13 cellular contexts compared by ENCODE assay signal in the genomic region with DNA sequence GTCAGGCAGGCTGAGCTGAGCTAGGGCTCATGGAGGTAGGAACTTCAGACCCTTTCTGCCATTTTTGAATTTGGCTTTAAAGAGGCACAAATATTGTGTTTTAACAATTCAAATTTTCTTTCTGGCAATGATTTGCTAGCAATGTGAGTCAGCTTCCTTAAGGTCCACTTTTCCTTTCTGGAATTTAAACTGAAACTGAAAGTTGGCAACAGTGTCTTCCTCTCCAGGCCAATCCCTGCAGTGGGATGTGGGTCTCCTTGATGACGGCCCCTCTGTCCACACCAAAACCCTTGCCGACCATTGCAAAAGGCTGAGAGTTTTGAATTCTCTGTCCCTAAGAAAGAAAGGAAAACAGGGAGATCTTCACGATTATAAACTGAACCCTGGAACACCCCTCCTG. TPM values are rescaled to one million over a fixed set of nuclear protein-coding genes. Genes with fewer than 3 reads are reported as not detected.
A peak's percentile ranks its signal among the peaks of the same experiment; 100 is the strongest.
DNase-seq lines count a peak whose midpoint lies in the region; ATAC-seq and TF ChIP-seq lines count a peak whose summit lies in the region.
"Had no signal": no experiment of that assay in that cellular context is flagged by ENCODE, and none has a peak within 500 bp of the region (broad histone marks: within the 10 kb centered on the region; RNA-seq: fewer than 3 reads in every experiment).

No MANE protein-coding gene starts in this region.

- DNase-seq in AG10803 (ENCODE audit: low read depth) (peak; percentile 49), RWPE1 (ENCODE audit: low spot score) (no peak), fibroblast of peridontal ligament (ENCODE audit: extremely low read depth) (peak; percentile 76), omental fat pad (ENCODE audit: low spot score) (no peak), NCI-H1048 (lab: John Stamatoyannopoulos, UW) (no peak)
- no peak for DNase-seq in activated CD8-positive, alpha-beta memory T cell treated with anti-CD3 and anti-CD28 coated beads, Interleukin-2, amount 50 U/mL, for 48 hours
- DNase-seq: activated CD8-positive, alpha-beta T cell treated with anti-CD3 and anti-CD28 coated beads for 36 hours; Kasumi-1; naive B cell; NCI-H2107; T-helper 2 cell had no signal

- ATAC-seq in omental fat pad (ENCODE audit: low FRiP score): peak; percentile 27
- ATAC-seq in HG03460 (IDR thresholded peaks at IDR 0.05; ENCODE audit: unreplicated experiment): no peak
- ATAC-seq in GM19463 (IDR thresholded peaks at IDR 0.05; ENCODE audit: unreplicated experiment): no peak
- ATAC-seq: activated CD8-positive, alpha-beta T cell treated with anti-CD3 and anti-CD28 coated beads for 36 hours had no signal

- H3K4me3 ChIP-seq in AG10803 (ENCODE audit: low read length): no peak overlapping the region

- peak overlapping the region; percentile 45 for H3K27ac ChIP-seq in RWPE1

- CTCF ChIA-PET in RWPE1 (lab: Yijun Ruan, JAX): no interaction called here

- no peak for TF ChIP-seq CTCF in AG10803 (conservative IDR thresholded peaks at IDR 0.05; ENCODE audit: low read length)
- TF ChIP-seq CTCF in RWPE1 (conservative IDR thresholded peaks at IDR 0.05; ENCODE audit: low read depth): no peak
- no peak for TF ChIP-seq CTCF in omental fat pad (IDR thresholded peaks at IDR 0.05)

- POLR2A ChIA-PET in RWPE1 (lab: Yijun Ruan, JAX; ENCODE audit: low non-redundant PET): no interaction called here

RNA-seq across cellular contexts. Expression of a gene that starts 27.1 kb away (rescaled TPM):
- 1,000 to 10,000 TPM in 2 of 4 donors, 100 to 1,000 TPM in 2; 890 to 1,192 (median 1,008) TPM for total RNA-seq in omental fat pad

RNA-seq across cellular contexts. Expression of a gene that starts 33.8 kb away (rescaled TPM):
- total RNA-seq in omental fat pad: under 1 TPM in 1 of 4 donors, not detected in 3; 0.09 TPM
- total RNA-seq: activated CD8-positive, alpha-beta T cell treated with anti-CD3 and anti-CD28 coated beads for 36 hours had no signal

RNA-seq across cellular contexts. Expression of a gene that starts 50.5 kb away (rescaled TPM):
- 10 to 100 TPM; 18.8 to 25.7 (median 22.8) TPM for total RNA-seq in omental fat pad

Comparison
In these comparisons a context has a peak if more than half of its experiments do, and no peak if none do; other contexts are left out.
1. DNase-seq: peak in AG10803 (single experiment) and fibroblast of peridontal ligament (single experiment); none in RWPE1 (single experiment), omental fat pad (single experiment), activated CD8-positive, alpha-beta memory T cell treated with anti-CD3 and anti-CD28 coated beads, Interleukin-2, amount 50 U/mL, for 48 hours (single experiment) and NCI-H1048 (single experiment).